11 cellular contexts compared by ENCODE assay signal in the genomic region with DNA sequence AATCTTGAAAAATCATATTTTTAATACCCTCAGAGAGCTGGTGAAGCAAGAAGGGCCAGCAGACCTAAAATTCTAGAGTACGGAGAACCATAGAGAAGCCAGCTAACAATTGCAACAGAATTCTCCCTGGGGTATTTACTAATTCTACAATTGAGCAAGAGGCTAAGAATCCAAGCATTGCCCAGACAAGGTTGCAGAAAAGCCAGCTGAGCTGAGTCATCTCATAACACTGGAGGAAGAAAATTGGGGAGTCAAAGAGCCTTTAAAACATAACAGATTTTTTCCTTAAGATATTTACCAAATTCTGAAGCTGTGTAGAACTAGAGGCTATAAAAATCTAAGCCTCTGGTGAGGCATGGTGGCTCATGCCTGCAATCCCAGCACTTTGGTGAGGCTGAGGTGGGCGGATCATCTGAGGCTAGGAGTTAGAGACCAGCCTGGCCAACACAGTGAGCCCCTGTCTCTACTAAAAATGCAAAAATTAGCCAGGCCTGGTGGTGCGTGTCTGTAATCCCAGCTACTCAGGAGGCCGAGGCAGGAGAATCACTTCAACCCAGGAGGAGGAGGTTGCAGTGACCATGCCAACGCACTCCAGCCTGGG. TPM values are rescaled to one million over a fixed set of nuclear protein-coding genes. Genes with fewer than 3 reads are reported as not detected.
DNase-seq lines count a peak whose midpoint lies in the region; ATAC-seq, FAIRE-seq and TF ChIP-seq lines count a peak whose summit lies in the region.
"Had no signal": no experiment of that assay in that cellular context is flagged by ENCODE, and none has a peak within 500 bp of the region (broad histone marks: within the 10 kb centered on the region; RNA-seq: fewer than 3 reads in every experiment).

No MANE protein-coding gene starts in this region.

- H3K4me1 ChIP-seq in small intestine (ENCODE audit: control insufficient read depth in 2 of 2, insufficient read depth in 1 of 2, low read depth in 1 of 2, low read length in 1 of 2) = no peaks in the 10 kb centered on the region

- H3K9ac ChIP-seq in SK-N-MC (ENCODE audit: insufficient read length) = peak overlapping the region; percentile 9
- H3K9ac ChIP-seq: KMS-11 had no signal

- ATAC-seq in sciatic nerve (peak; percentile 98), GM19463 (IDR thresholded peaks at IDR 0.05; ENCODE audit: unreplicated experiment) (no peak)
- ATAC-seq: T-cell had no signal

- H3K4me3 ChIP-seq in SK-N-MC (no peak overlapping the region), foreskin fibroblast (ENCODE audit: low read depth in 1 of 2, low read length in 2 of 2) (no peak overlapping the region), small intestine (ENCODE audit: low read depth in 1 of 2, low read length in 2 of 2) (no peak overlapping the region)

- no peak for FAIRE-seq in small intestine (lab: Jason Lieb, UNC)

- H3K27ac ChIP-seq in SK-N-MC (peak overlapping the region; percentile 85), small intestine (ENCODE audit: low read depth in 1 of 2, low read length in 1 of 2) (no peak overlapping the region)
- H3K27ac ChIP-seq: KMS-11 had no signal

- intact Hi-C loops in sciatic nerve (cut with DNase I) = no loop called here

- 93 to 95% (median 93%) methylated on average over 5 of the region's 5 CpGs for WGBS in small intestine, 3 donors

- DNase-seq in EL = peak; percentile 93
- DNase-seq in SK-N-MC (ENCODE audit: low read depth, low spot score) = peak; percentile 75
- DNase-seq in foreskin fibroblast = peak; percentile 93 to 95
- no peak for DNase-seq in sciatic nerve (ENCODE audit: low spot score)
- DNase-seq in small intestine = no peak
- no peak for DNase-seq in occipital lobe (lab: John Stamatoyannopoulos, UW)
- DNase-seq in middle frontal gyrus (ENCODE audit: extremely low spot score, low spot score) = no peak
- DNase-seq: activated effector memory CD4-positive, alpha-beta T cell treated with anti-CD3 and anti-CD28 coated beads, Interleukin-2, amount 50 U/mL, for 16 hours; T-cell had no signal

- H3K9me3 ChIP-seq in SK-N-MC (ENCODE audit: low read depth, low read length) (no peaks in the 10 kb centered on the region; the same call in 1 of the 2 replicates), small intestine (ENCODE audit: control insufficient read depth, low read depth) (no peaks in the 10 kb centered on the region)

- no peaks in the 10 kb centered on the region for H3K27me3 ChIP-seq in small intestine (ENCODE audit: control insufficient read depth in 2 of 2, insufficient read depth in 2 of 2, low read length in 2 of 2)

- TF ChIP-seq CTCF in foreskin fibroblast (IDR thresholded peaks at IDR 0.05; ENCODE audit: low read depth, low read length) = no peak

- H3K36me3 ChIP-seq in SK-N-MC (ENCODE audit: insufficient read depth, low read length) (peaks cover 9% of the 10 kb centered on the region), small intestine (ENCODE audit: control insufficient read depth in 2 of 2, insufficient read depth in 2 of 2, low read length in 2 of 2) (no peaks in the 10 kb centered on the region)

RNA-seq across cellular contexts. Expression of a gene that starts 13.6 kb away (rescaled TPM):
- total RNA-seq in sciatic nerve (8.9 TPM), occipital lobe (10.1 TPM)
- polyA plus RNA-seq in small intestine = 10 to 100 TPM; 10.1 to 15.9 (median 11.1) TPM

RNA-seq across cellular contexts. Expression of a gene that starts 16.6 kb away (rescaled TPM):
- total RNA-seq in sciatic nerve (38.2 TPM), occipital lobe (24.2 TPM)
- polyA plus RNA-seq in small intestine = 10 to 100 TPM; 24.9 to 48.3 (median 41.6) TPM

RNA-seq across cellular contexts. Expression of a gene that starts 17.1 kb away (rescaled TPM):
- total RNA-seq in sciatic nerve = 37.8 TPM
- 10 to 100 TPM; 30.8 to 48.4 (median 32.4) TPM for polyA plus RNA-seq in small intestine
- 8.9 TPM for total RNA-seq in occipital lobe

RNA-seq across cellular contexts. Expression of a gene that starts 45.8 kb away (rescaled TPM):
- total RNA-seq in sciatic nerve (32.6 TPM), occipital lobe (10.6 TPM)
- 1,000 to 10,000 TPM in 1 of 3 donors, 100 to 1,000 TPM in 2; 352 to 1,038 (median 539) TPM for polyA plus RNA-seq in small intestine

RNA-seq across cellular contexts. Expression of a gene that starts 45.9 kb away (rescaled TPM):
- total RNA-seq in sciatic nerve (161 TPM), occipital lobe (210 TPM)
- 100 to 1,000 TPM; 137 to 165 (median 151) TPM for polyA plus RNA-seq in small intestine

Comparison
In these comparisons a context has a peak if more than half of its experiments do, and no peak if none do; other contexts are left out.
1. DNase-seq: peak in EL (single experiment), SK-N-MC (single experiment) and foreskin fibroblast (2 of 2); none in sciatic nerve (single experiment), small intestine (single experiment), occipital lobe (single experiment) and middle frontal gyrus (single experiment).